In the genomic region with DNA sequence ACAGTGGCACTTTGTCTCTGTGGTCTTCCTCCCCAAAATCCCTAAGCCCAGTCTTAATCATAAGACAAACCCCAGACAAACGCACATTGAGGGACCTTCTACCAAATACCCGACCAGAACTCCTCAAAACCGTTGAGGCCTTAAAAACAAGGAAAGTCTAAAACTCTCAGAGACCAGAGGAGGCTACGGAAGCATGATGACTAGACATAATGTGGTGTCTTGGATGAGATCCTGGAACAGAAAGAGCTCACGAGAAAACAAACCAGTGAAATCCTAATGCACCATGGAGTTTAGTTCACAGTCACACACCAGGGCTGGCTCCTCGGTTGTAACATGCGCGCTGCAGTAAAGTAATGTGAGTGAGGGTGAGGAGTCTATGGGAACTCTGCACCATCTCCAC, we compare ENCODE assay signal across 15 cellular contexts. TPM values are rescaled to one million over a fixed set of nuclear protein-coding genes. Genes with fewer than 3 reads are reported as not detected.
A peak's percentile ranks its signal among the peaks of the same experiment; 100 is the strongest.
DNase-seq lines count a peak whose midpoint lies in the region; ATAC-seq, FAIRE-seq and TF ChIP-seq lines count a peak whose summit lies in the region.
"Had no signal": no experiment of that assay in that cellular context is flagged by ENCODE, and none has a peak within 500 bp of the region (broad histone marks: within the 10 kb centered on the region; RNA-seq: fewer than 3 reads in every experiment).

No MANE protein-coding gene starts in this region.

- H3K23ac ChIP-seq in IMR-90 (ENCODE audit: low read depth, low read length): no peak overlapping the region

- dilution Hi-C loops in IMR-90 (cut with HindIII; ENCODE audit: low sequenced_read_pairs, unreplicated experiment): no loop called here

- H3K36me3 Mint-ChIP-seq in activated T-cell treated with anti-CD3 and anti-CD28 coated beads, Interleukin-2, amount 50 U/mL, for 24 hours (ENCODE audit: low read depth): peaks cover 85% of the 10 kb centered on the region
- peaks cover 30% of the 10 kb centered on the region for H3K36me3 Mint-ChIP-seq in activated T-cell treated with anti-CD3 and anti-CD28 coated beads, Interleukin-2, amount 50 U/mL, for 4 hours (ENCODE audit: insufficient read depth)
- H3K36me3 Mint-ChIP-seq in activated T-helper 2 cell treated with anti-CD3 and anti-CD28 coated beads, Interferon-gamma antibody, Interleukin-2, Interleukin-4, amounts not matched to agents 10 μg/mL and 5 μg/mL and 100 μg/mL, durations not matched to agents 14 hours and 24 hours and 36 hours (ENCODE audit: low read depth): peaks cover 61% of the 10 kb centered on the region
- peaks cover 77% of the 10 kb centered on the region for H3K36me3 Mint-ChIP-seq in stimulated activated effector memory CD8-positive, alpha-beta T cell treated with anti-CD3 and anti-CD28 coated beads, Interleukin-12 subunit alpha, Interleukin-12 subunit beta, amount 100 ng/mL, for 72 hours

- no peak overlapping the region for H3K56ac ChIP-seq in IMR-90 (ENCODE audit: extremely low read depth, insufficient read depth, low read length)

- no TSS peak for BruUV-seq in IMR-90 (replicated peaks; lab: Mats Ljungman, UMichigan)

- H3K9ac ChIP-seq in IMR-90 (ENCODE audit: low read depth, low read length) (no peak overlapping the region), kidney (ENCODE audit: low read length in 2 of 2) (no peak overlapping the region)
- H3K9ac ChIP-seq: GM23248 had no signal

- peaks cover 26% of the 10 kb centered on the region for H3K9me1 ChIP-seq in IMR-90 (ENCODE audit: insufficient read depth, low read length)

- no peak overlapping the region for H4K91ac ChIP-seq in IMR-90 (ENCODE audit: insufficient read depth, low read depth, low read length)

- H3K4me1 ChIP-seq in IMR-90 (ENCODE audit: control insufficient read depth, insufficient read depth, low read length): peaks cover 21% of the 10 kb centered on the region
- H3K4me1 ChIP-seq in kidney (ENCODE audit: control insufficient read depth in 1 of 2, insufficient read depth in 1 of 2, low read depth in 1 of 2, low read length in 2 of 2): peaks cover 0 to 2% of the 10 kb centered on the region in 2 donors

- H4K20me1 ChIP-seq in IMR-90 (ENCODE audit: insufficient read depth, low read length): no peaks in the 10 kb centered on the region

- no peak for ATAC-seq in activated T-cell treated with anti-CD3 and anti-CD28 coated beads, Interleukin-2, amount 50 U/mL, for 4 hours
- no peak for ATAC-seq in IMR-90 (ENCODE audit: low read depth)
- no peak for ATAC-seq in stimulated activated effector memory CD8-positive, alpha-beta T cell treated with anti-CD3 and anti-CD28 coated beads, Interleukin-12 subunit alpha, Interleukin-12 subunit beta, amount 100 ng/mL, for 72 hours

- no peak overlapping the region for H4K5ac ChIP-seq in IMR-90 (ENCODE audit: low read depth, low read length)

- peak overlapping the region; percentile 24 for H2AFZ ChIP-seq in IMR-90 (replicated peaks; ENCODE audit: low read length, poor library complexity)
- H2AFZ ChIP-seq: GM23248 had no signal

- H3K27ac ChIP-seq in IMR-90 (ENCODE audit: insufficient read depth, low read length): no peak overlapping the region
- H3K27ac ChIP-seq in kidney (ENCODE audit: low read depth in 2 of 2, low read length in 2 of 2): no peak overlapping the region
- H3K27ac ChIP-seq: 22Rv1, GM23248 had no signal

- TF ChIP-seq POLR2A in IMR-90 (IDR thresholded peaks at IDR 0.05; ENCODE audit: low read depth, low read length): no peak

- in situ Hi-C loops in IMR-90 (cut with MboI; ENCODE audit: low sequenced_read_pairs): loop anchor here (5.0 to 25.0 kb wide), 2 partner anchors 279 to 789 kb away; partner anchors contain the start of gene FBXL7

- no peak overlapping the region for H3K4ac ChIP-seq in IMR-90 (ENCODE audit: low read depth, low read length)

- no peak overlapping the region for H3K4me3 ChIP-seq in IMR-90 (ENCODE audit: insufficient read depth, low read depth, low read length)
- H3K4me3 ChIP-seq in kidney (ENCODE audit: low read length in 2 of 2): no peak overlapping the region
- H3K4me3 ChIP-seq: GM12878, GM23248 had no signal

- peak overlapping the region; percentile 45; the same call in 1 of the 2 replicates for H2AK5ac ChIP-seq in IMR-90 (ENCODE audit: low read depth, low read length)

- no peak overlapping the region for H2BK15ac ChIP-seq in IMR-90 (ENCODE audit: low read depth, low read length)

- H3K27me3 ChIP-seq in IMR-90 (ENCODE audit: control insufficient read depth, insufficient read depth, low read length): no peaks in the 10 kb centered on the region

- H4K8ac ChIP-seq in IMR-90 (ENCODE audit: low read depth in 2 of 2, low read length in 2 of 2): no peak overlapping the region

- CTCF ChIA-PET in IMR-90 (lab: Yijun Ruan, JAX): interaction anchor here (0.6 kb wide), 1 partner anchor 18 kb away, joined by 3 read pairs; no protein-coding TSS in a partner anchor

- intact Hi-C loops in IMR-90 (cut with micrococcal nuclease): no loop called here
- intact Hi-C loops in activated T-helper 2 cell treated with anti-CD3 and anti-CD28 coated beads, Interferon-gamma antibody, Interleukin-2, Interleukin-4, amounts not matched to agents 10 μg/mL and 5 μg/mL and 100 μg/mL, durations not matched to agents 14 hours and 24 hours and 36 hours (cut with micrococcal nuclease): loop anchor here (10.0 kb wide), 1 partner anchor 202 kb away; no protein-coding TSS in a partner anchor
- intact Hi-C loops in kidney (cut with DNase I): no loop called here

- H3K4me3 Mint-ChIP-seq in activated T-cell treated with anti-CD3 and anti-CD28 coated beads, Interleukin-2, amount 50 U/mL, for 24 hours: no peak overlapping the region
- H3K4me3 Mint-ChIP-seq in activated T-cell treated with anti-CD3 and anti-CD28 coated beads, Interleukin-2, amount 50 U/mL, for 4 hours: no peak overlapping the region
- H3K4me3 Mint-ChIP-seq in activated T-helper 2 cell treated with anti-CD3 and anti-CD28 coated beads, Interferon-gamma antibody, Interleukin-2, Interleukin-4, amounts not matched to agents 10 μg/mL and 5 μg/mL and 100 μg/mL, durations not matched to agents 14 hours and 24 hours and 36 hours (ENCODE audit: low read depth): no peak overlapping the region
- H3K4me3 Mint-ChIP-seq in stimulated activated effector memory CD8-positive, alpha-beta T cell treated with anti-CD3 and anti-CD28 coated beads, Interleukin-12 subunit alpha, Interleukin-12 subunit beta, amount 100 ng/mL, for 72 hours: no peak overlapping the region
- H3K4me3 Mint-ChIP-seq: IgD-negative memory B cell had no signal

- no peak for TF ChIP-seq RAD21 in IMR-90 (IDR thresholded peaks at IDR 0.05; ENCODE audit: low read length)

- DNase-seq in activated T-cell treated with anti-CD3 and anti-CD28 coated beads, Interleukin-2, amount 50 U/mL, for 24 hours: no peak
- DNase-seq in activated T-cell treated with anti-CD3 and anti-CD28 coated beads, Interleukin-2, amount 50 U/mL, for 4 hours: no peak
- DNase-seq in IMR-90 (no peak), NAMALWA (ENCODE audit: low spot score) (no peak), kidney (no peak)
- no peak for DNase-seq in activated T-helper 2 cell treated with anti-CD3 and anti-CD28 coated beads, Interferon-gamma antibody, Interleukin-2, Interleukin-4, amounts not matched to agents 10 μg/mL and 5 μg/mL and 100 μg/mL, durations not matched to agents 14 hours and 24 hours and 36 hours (ENCODE audit: low spot score)
- DNase-seq in stimulated activated effector memory CD8-positive, alpha-beta T cell treated with anti-CD3 and anti-CD28 coated beads, Interleukin-12 subunit alpha, Interleukin-12 subunit beta, amount 100 ng/mL, for 72 hours (ENCODE audit: low spot score in 2 of 2): no peak
- DNase-seq in central memory CD4-positive, alpha-beta T cell: no peak
- DNase-seq: DMS79 had no signal

- H2BK5ac ChIP-seq in IMR-90 (ENCODE audit: low read depth, low read length, poor library complexity, severe bottlenecking): no peak overlapping the region

- no peak for FAIRE-seq in kidney (lab: Jason Lieb, UNC)
- FAIRE-seq: GM18507, H54 had no signal

- H3K18ac ChIP-seq in IMR-90 (ENCODE audit: low read depth, low read length): no peak overlapping the region; the same call in 1 of the 2 replicates

- H3K4me1 Mint-ChIP-seq in activated T-cell treated with anti-CD3 and anti-CD28 coated beads, Interleukin-2, amount 50 U/mL, for 24 hours (ENCODE audit: low read depth): peaks cover 61% of the 10 kb centered on the region
- H3K4me1 Mint-ChIP-seq in activated T-cell treated with anti-CD3 and anti-CD28 coated beads, Interleukin-2, amount 50 U/mL, for 4 hours (ENCODE audit: low read depth): peaks cover 33% of the 10 kb centered on the region
- peaks cover 12% of the 10 kb centered on the region for H3K4me1 Mint-ChIP-seq in activated T-helper 2 cell treated with anti-CD3 and anti-CD28 coated beads, Interferon-gamma antibody, Interleukin-2, Interleukin-4, amounts not matched to agents 10 μg/mL and 5 μg/mL and 100 μg/mL, durations not matched to agents 14 hours and 24 hours and 36 hours (ENCODE audit: low read depth)
- H3K4me1 Mint-ChIP-seq in stimulated activated effector memory CD8-positive, alpha-beta T cell treated with anti-CD3 and anti-CD28 coated beads, Interleukin-12 subunit alpha, Interleukin-12 subunit beta, amount 100 ng/mL, for 72 hours: peaks cover 46% of the 10 kb centered on the region

- H3K27me3 Mint-ChIP-seq in activated T-cell treated with anti-CD3 and anti-CD28 coated beads, Interleukin-2, amount 50 U/mL, for 24 hours: no peaks in the 10 kb centered on the region
- H3K27me3 Mint-ChIP-seq in activated T-cell treated with anti-CD3 and anti-CD28 coated beads, Interleukin-2, amount 50 U/mL, for 4 hours (ENCODE audit: low read depth): no peaks in the 10 kb centered on the region
- H3K27me3 Mint-ChIP-seq in activated T-helper 2 cell treated with anti-CD3 and anti-CD28 coated beads, Interferon-gamma antibody, Interleukin-2, Interleukin-4, amounts not matched to agents 10 μg/mL and 5 μg/mL and 100 μg/mL, durations not matched to agents 14 hours and 24 hours and 36 hours (ENCODE audit: low read depth): no peaks in the 10 kb centered on the region
- H3K27me3 Mint-ChIP-seq: IgD-negative memory B cell had no signal

- POLR2A ChIA-PET in IMR-90 (lab: Charles Lee; ENCODE audit: unreplicated experiment): no interaction called here

- no peaks in the 10 kb centered on the region for H3K9me3 Mint-ChIP-seq in activated T-cell treated with anti-CD3 and anti-CD28 coated beads, Interleukin-2, amount 50 U/mL, for 24 hours
- no peaks in the 10 kb centered on the region for H3K9me3 Mint-ChIP-seq in activated T-cell treated with anti-CD3 and anti-CD28 coated beads, Interleukin-2, amount 50 U/mL, for 4 hours
- H3K9me3 Mint-ChIP-seq in activated T-helper 2 cell treated with anti-CD3 and anti-CD28 coated beads, Interferon-gamma antibody, Interleukin-2, Interleukin-4, amounts not matched to agents 10 μg/mL and 5 μg/mL and 100 μg/mL, durations not matched to agents 14 hours and 24 hours and 36 hours: no peaks in the 10 kb centered on the region
- no peaks in the 10 kb centered on the region for H3K9me3 Mint-ChIP-seq in stimulated activated effector memory CD8-positive, alpha-beta T cell treated with anti-CD3 and anti-CD28 coated beads, Interleukin-12 subunit alpha, Interleukin-12 subunit beta, amount 100 ng/mL, for 72 hours
- H3K9me3 Mint-ChIP-seq: IgD-negative memory B cell had no signal

- no CpG with 5 or more reads among the region's 8 CpGs for WGBS in IMR-90 (ENCODE audit: extremely low coverage in 2 of 2, insufficient read length in 1 of 2), 2 experiments

- H3K27ac Mint-ChIP-seq in activated T-cell treated with anti-CD3 and anti-CD28 coated beads, Interleukin-2, amount 50 U/mL, for 24 hours: peak overlapping the region; percentile 24
- peak overlapping the region; percentile 38 for H3K27ac Mint-ChIP-seq in activated T-helper 2 cell treated with anti-CD3 and anti-CD28 coated beads, Interferon-gamma antibody, Interleukin-2, Interleukin-4, amounts not matched to agents 10 μg/mL and 5 μg/mL and 100 μg/mL, durations not matched to agents 14 hours and 24 hours and 36 hours
- peak overlapping the region; percentile 26 for H3K27ac Mint-ChIP-seq in stimulated activated effector memory CD8-positive, alpha-beta T cell treated with anti-CD3 and anti-CD28 coated beads, Interleukin-12 subunit alpha, Interleukin-12 subunit beta, amount 100 ng/mL, for 72 hours
- H3K27ac Mint-ChIP-seq: IgD-negative memory B cell had no signal

- H2BK20ac ChIP-seq in IMR-90 (ENCODE audit: low read depth, low read length): no peak overlapping the region

- TF ChIP-seq CTCF in IMR-90 (conservative IDR thresholded peaks at IDR 0.05; ENCODE audit: low read depth, low read length) (no peak), kidney (IDR thresholded peaks at IDR 0.05; ENCODE audit: borderline replicate concordance, extremely low read depth, insufficient read depth) (no peak)

- H3K9me3 ChIP-seq in IMR-90 (ENCODE audit: control insufficient read depth, insufficient read depth, low read length) (no peaks in the 10 kb centered on the region), kidney (ENCODE audit: control insufficient read depth in 1 of 2, low read length in 2 of 2) (no peaks in the 10 kb centered on the region)

- H3K14ac ChIP-seq in IMR-90 (replicated peaks; ENCODE audit: low read depth, low read length): no peak overlapping the region

- no peak overlapping the region for H2BK120ac ChIP-seq in IMR-90 (ENCODE audit: low read depth, low read length)

- no peak overlapping the region for H2AK9ac ChIP-seq in IMR-90 (replicated peaks; ENCODE audit: low read depth, low read length, poor library complexity)

- H3K36me3 ChIP-seq in IMR-90 (ENCODE audit: control insufficient read depth, insufficient read depth, low read length) (no peaks in the 10 kb centered on the region; the same call in 1 of the 2 replicates), kidney (ENCODE audit: control insufficient read depth in 1 of 2, insufficient read depth in 2 of 2, low read length in 2 of 2) (no peaks in the 10 kb centered on the region)

- H3K4me2 ChIP-seq in IMR-90 (ENCODE audit: low read depth, low read length): no peak overlapping the region

- peaks cover 0 to 12% of the 10 kb centered on the region in 2 experiments; a peak in 1 of 4 replicates for H3K79me1 ChIP-seq in IMR-90 (ENCODE audit: low read depth in 1 of 2, low read length in 2 of 2)

RNA-seq across cellular contexts. Expression of gene OTULIN, which starts 58.4 kb away (rescaled TPM):
- 10 to 100 TPM; 46.4 to 64.8 (median 50.1) TPM for total RNA-seq in activated T-cell treated with anti-CD3 and anti-CD28 coated beads, Interleukin-2, amount 50 U/mL, for 4 hours
- total RNA-seq in IMR-90 (2012; rRNA removed): 19.5 and 20.3 TPM in 2 replicates
- polyA plus RNA-seq in IMR-90 (2012; rRNA removed): 5.9 and 6.9 TPM in 2 replicates
- polyA plus RNA-seq in IMR-90 (2012; cell fraction: cytosol; rRNA removed): 2.1 and 2.6 TPM in 2 replicates
- polyA plus RNA-seq in IMR-90 (2012; cell fraction: nucleus; rRNA removed; ENCODE audit: low replicate concordance): 5.2 and 6.8 TPM in 2 replicates
- 59.4 and 62.1 TPM in 2 replicates for total RNA-seq in activated T-helper 2 cell treated with anti-CD3 and anti-CD28 coated beads, Interferon-gamma antibody, Interleukin-2, Interleukin-4, amounts not matched to agents 10 μg/mL and 5 μg/mL and 100 μg/mL, durations not matched to agents 14 hours and 24 hours and 36 hours
- 28.4 TPM for total RNA-seq in kidney
- 9.0 TPM for polyA plus RNA-seq in kidney (ENCODE audit: insufficient read depth, low read depth, low replicate concordance)
